9 cellular contexts compared by ENCODE assay signal in the genomic region with DNA sequence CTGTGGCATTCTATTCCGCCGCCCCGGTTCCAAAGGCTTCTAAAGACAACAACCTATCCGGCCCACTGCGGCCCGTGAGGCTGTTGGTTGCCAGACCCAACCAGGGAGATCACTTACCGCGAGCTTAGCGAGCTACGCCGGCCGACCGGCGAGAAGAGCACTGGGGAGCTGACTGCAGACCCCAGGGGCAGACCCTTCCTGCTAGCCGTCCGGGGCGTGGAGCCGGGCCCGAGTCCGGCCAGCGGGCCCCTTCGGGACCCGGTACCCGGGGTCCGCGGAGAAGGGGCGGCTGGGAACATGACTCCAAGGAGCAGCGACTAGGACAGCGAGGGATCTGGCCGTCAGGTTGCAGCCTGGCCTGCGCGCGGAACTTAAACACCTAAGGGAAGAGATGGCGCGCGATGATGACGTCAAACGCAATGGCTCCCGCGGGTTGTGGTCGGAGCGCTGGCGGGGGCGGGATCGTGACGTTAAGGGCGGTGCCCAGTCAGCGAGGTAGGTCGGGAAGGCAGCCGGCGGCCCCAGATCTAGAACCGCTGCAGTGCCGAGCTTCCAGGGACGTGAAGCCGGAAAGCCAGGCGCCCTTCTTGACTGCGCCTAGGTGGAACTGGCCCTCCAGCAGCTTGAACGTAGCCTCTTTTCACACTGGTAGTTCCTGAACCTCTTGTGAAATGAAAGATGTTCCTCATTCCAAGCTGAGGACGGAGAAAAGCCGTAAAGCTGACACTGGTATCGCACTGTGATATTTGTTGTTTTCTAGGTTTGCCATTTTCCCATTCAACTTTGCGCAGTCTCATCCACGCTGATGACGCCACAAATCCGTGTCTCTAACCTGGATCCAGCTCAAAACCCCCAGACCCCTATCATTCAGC. TPM values are rescaled to one million over a fixed set of nuclear protein-coding genes. Genes with fewer than 3 reads are reported as not detected.
DNase-seq lines count a peak whose midpoint lies in the region; ATAC-seq, FAIRE-seq and TF ChIP-seq lines count a peak whose summit lies in the region.
"Had no signal": no experiment of that assay in that cellular context is flagged by ENCODE, and none has a peak within 500 bp of the region (broad histone marks: within the 10 kb centered on the region; RNA-seq: fewer than 3 reads in every experiment).

TSS of gene NUP133 (minus strand) at position 391 of the 872 bp plus-strand sequence. CDS start at position 299, 92 bp downstream.

- H3K4me3 ChIP-seq in kidney (ENCODE audit: low read length in 2 of 2): peak within 1 kb of the TSS; percentile 92 to 99

- intact Hi-C loops in kidney (cut with DNase I): no loop called here

- peak within 1 kb of the TSS; percentile 76 to 92 for H3K9ac ChIP-seq in kidney (ENCODE audit: low read length in 2 of 2)

- H3K9me3 ChIP-seq in kidney (ENCODE audit: control insufficient read depth in 1 of 2, low read length in 2 of 2): no peaks in the 10 kb centered on the region

- H3K36me3 ChIP-seq in kidney (ENCODE audit: control insufficient read depth in 1 of 2, insufficient read depth in 2 of 2, low read length in 2 of 2): peaks cover 3 to 5% of the 10 kb centered on the region in 2 donors

- FAIRE-seq in kidney (lab: Jason Lieb, UNC): no peak
- FAIRE-seq: islet of Langerhans had no signal

- ATAC-seq in HG03432 (IDR thresholded peaks at IDR 0.05; ENCODE audit: unreplicated experiment): peak; percentile 96

- TF ChIP-seq POLR2A in GM19099 (IDR thresholded peaks at IDR 0.05; ENCODE audit: extremely low read depth, insufficient read length, low read depth): peak; percentile 98

- peak within 1 kb of the TSS; percentile 78 to 87 for H3K27ac ChIP-seq in kidney (ENCODE audit: low read depth in 2 of 2, low read length in 2 of 2)

- DNase-seq in AG20443 (ENCODE audit: low spot score) (peak; percentile 98), NCI-H510A (lab: John Stamatoyannopoulos, UW) (peak; percentile 98), cerebellum (ENCODE audit: low spot score) (peak; percentile 96), kidney (peak; percentile 100)
- peak; percentile 97 for DNase-seq in activated CD4-positive, alpha-beta T cell treated with anti-CD3 and anti-CD28 coated beads for 1 hour
- peak; percentile 99 for DNase-seq in stimulated activated CD4-positive, alpha-beta T cell treated with anti-CD3 and anti-CD28 coated beads, Interleukin-15, amount 100 ng/mL, for 24 hours

- no peak for TF ChIP-seq CTCF in kidney (IDR thresholded peaks at IDR 0.05; ENCODE audit: borderline replicate concordance, extremely low read depth, insufficient read depth)

- H3K4me1 ChIP-seq in kidney (ENCODE audit: control insufficient read depth in 1 of 2, insufficient read depth in 1 of 2, low read depth in 1 of 2, low read length in 2 of 2): peaks cover 0 to 11% of the 10 kb centered on the region in 2 donors

RNA-seq across cellular contexts. Expression of gene NUP133, which starts in this region (rescaled TPM):
- 42.4 TPM for total RNA-seq in cerebellum
- 35.0 TPM for total RNA-seq in kidney
- polyA plus RNA-seq in kidney (ENCODE audit: insufficient read depth, low read depth, low replicate concordance): 15.9 TPM

Comparison
In these comparisons a context has a peak if more than half of its experiments do, and no peak if none do; other contexts are left out.
1. Peak in every context shown above with its lines: DNase-seq, ATAC-seq, H3K4me3 ChIP-seq and H3K27ac ChIP-seq.